Comparison of ENCODE assay signal across 1 cellular context in the genomic region with DNA sequence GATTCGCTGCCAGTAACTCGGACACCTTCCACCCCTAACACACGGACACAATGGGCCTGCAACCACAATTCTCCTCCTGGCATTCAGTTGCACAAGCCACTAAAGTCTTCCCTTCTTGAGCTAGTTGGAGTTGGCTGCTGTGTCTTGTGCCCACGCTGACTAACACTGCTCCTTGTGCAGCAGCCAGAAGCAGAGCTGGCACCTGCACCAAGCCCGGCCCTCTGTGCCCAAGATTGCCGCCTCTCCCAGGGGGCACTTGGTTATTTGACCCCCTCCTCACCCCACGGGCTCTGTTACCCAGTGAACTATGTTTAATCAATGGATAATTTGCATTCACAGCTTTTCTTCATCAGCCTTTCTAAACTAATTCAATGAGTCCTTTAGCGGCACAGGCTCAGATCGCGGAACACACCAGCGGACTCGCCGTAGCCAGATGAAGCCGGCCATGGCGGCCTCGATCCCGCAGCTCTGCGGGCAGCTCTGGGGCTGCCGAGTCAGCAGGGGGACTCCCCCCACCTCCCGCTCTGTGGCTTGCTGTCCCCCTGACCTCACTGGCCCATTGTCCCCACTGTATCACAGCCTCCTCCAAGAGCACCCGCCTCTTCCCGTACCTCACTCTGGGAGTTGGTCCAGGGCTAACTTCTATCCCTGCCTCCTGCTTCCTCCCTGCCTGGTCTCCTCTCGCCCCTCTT.
TF ChIP-seq lines count a peak whose summit lies in the region.

No MANE protein-coding gene starts in this region.

TF ChIP-seq in HepG2, 621 proteins besides CTCF, POLR2A, EP300 and RAD21 (continued from another document):
- TF ChIP-seq ZMYM3 (CRISPR knock-in tag; IDR thresholded peaks at IDR 0.05), result no peak
- no peak for TF ChIP-seq FOXA1 (IDR thresholded peaks at IDR 0.05)
- no peak for TF ChIP-seq FOXA1 (CRISPR knock-in tag; IDR thresholded peaks at IDR 0.05)
- TF ChIP-seq, protein P1, sequence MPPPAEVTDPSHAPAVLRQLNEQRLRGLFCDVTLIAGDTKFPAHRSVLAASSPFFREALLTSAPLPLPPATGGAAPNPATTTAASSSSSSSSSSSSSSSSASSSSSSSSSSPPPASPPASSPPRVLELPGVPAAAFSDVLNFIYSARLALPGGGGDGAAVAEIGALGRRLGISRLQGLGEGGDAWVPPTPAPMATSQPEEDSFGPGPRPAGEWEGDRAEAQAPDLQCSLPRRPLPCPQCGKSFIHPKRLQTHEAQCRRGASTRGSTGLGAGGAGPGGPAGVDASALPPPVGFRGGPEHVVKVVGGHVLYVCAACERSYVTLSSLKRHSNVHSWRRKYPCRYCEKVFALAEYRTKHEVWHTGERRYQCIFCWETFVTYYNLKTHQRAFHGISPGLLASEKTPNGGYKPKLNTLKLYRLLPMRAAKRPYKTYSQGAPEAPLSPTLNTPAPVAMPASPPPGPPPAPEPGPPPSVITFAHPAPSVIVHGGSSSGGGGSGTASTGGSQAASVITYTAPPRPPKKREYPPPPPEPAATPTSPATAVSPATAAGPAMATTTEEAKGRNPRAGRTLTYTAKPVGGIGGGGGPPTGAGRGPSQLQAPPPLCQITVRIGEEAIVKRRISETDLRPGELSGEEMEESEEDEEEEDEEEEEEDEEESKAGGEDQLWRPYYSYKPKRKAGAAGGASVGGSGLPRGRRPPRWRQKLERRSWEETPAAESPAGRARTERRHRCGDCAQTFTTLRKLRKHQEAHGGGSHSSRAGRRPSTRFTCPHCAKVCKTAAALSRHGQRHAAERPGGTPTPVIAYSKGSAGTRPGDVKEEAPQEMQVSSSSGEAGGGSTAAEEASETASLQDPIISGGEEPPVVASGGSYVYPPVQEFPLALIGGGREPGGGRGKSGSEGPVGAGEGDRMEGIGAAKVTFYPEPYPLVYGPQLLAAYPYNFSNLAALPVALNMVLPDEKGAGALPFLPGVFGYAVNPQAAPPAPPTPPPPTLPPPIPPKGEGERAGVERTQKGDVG (CRISPR knock-in tag; IDR thresholded peaks at IDR 0.05; ENCODE audit: borderline replicate concordance), result 0 out of 2 replicates have a peak, but pooled peaks have one; percentile 31
- no peak for TF ChIP-seq FOXO1 (CRISPR knock-in tag; IDR thresholded peaks at IDR 0.05)
- no peak for TF ChIP-seq NCOA1 (CRISPR knock-in tag; IDR thresholded peaks at IDR 0.05)
- TF ChIP-seq ZNF460 (CRISPR knock-in tag; IDR thresholded peaks at IDR 0.05; ENCODE audit: borderline replicate concordance), result no peak
- no peak for TF ChIP-seq ZFYVE20 (CRISPR knock-in tag; IDR thresholded peaks at IDR 0.05; ENCODE audit: borderline replicate concordance, low read depth)
- TF ChIP-seq, protein P2, sequence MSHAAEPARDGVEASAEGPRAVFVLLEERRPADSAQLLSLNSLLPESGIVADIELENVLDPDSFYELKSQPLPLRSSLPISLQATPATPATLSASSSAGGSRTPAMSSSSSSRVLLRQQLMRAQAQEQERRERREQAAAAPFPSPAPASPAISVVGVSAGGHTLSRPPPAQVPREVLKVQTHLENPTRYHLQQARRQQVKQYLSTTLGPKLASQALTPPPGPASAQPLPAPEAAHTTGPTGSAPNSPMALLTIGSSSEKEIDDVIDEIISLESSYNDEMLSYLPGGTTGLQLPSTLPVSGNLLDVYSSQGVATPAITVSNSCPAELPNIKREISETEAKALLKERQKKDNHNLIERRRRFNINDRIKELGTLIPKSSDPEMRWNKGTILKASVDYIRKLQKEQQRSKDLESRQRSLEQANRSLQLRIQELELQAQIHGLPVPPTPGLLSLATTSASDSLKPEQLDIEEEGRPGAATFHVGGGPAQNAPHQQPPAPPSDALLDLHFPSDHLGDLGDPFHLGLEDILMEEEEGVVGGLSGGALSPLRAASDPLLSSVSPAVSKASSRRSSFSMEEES (CRISPR knock-in tag; IDR thresholded peaks at IDR 0.05), result no peak
- TF ChIP-seq, protein P3, sequence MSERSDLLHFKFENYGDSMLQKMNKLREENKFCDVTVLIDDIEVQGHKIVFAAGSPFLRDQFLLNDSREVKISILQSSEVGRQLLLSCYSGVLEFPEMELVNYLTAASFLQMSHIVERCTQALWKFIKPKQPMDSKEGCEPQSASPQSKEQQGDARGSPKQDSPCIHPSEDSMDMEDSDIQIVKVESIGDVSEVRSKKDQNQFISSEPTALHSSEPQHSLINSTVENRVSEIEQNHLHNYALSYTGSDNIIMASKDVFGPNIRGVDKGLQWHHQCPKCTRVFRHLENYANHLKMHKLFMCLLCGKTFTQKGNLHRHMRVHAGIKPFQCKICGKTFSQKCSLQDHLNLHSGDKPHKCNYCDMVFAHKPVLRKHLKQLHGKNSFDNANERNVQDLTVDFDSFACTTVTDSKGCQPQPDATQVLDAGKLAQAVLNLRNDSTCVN (CRISPR knock-in tag; IDR thresholded peaks at IDR 0.05; ENCODE audit: borderline replicate concordance), result no peak
- no peak for TF ChIP-seq ELF3 (CRISPR knock-in tag; IDR thresholded peaks at IDR 0.05)
- TF ChIP-seq ZNF138 (CRISPR knock-in tag; IDR thresholded peaks at IDR 0.05; ENCODE audit: low read depth), result no peak
- TF ChIP-seq HIVEP1 (CRISPR knock-in tag; IDR thresholded peaks at IDR 0.05), result no peak
- no peak for TF ChIP-seq HMGA1 (CRISPR knock-in tag; conservative IDR thresholded peaks at IDR 0.05)
- no peak for TF ChIP-seq ZNF569 (CRISPR knock-in tag; IDR thresholded peaks at IDR 0.05; ENCODE audit: borderline replicate concordance)
- 0 out of 4 replicates have a peak, but pooled peaks of 1 of the 2 experiments have one; percentile 7 for TF ChIP-seq MAFK (conservative IDR thresholded peaks at IDR 0.05 in 1 of 2, IDR thresholded peaks at IDR 0.05 in 1 of 2; ENCODE audit: low read length in 2 of 2)
- no peak for TF ChIP-seq ZNF251 (CRISPR knock-in tag; IDR thresholded peaks at IDR 0.05)
- TF ChIP-seq, protein P4, sequence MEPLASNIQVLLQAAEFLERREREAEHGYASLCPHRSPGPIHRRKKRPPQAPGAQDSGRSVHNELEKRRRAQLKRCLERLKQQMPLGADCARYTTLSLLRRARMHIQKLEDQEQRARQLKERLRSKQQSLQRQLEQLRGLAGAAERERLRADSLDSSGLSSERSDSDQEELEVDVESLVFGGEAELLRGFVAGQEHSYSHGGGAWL (CRISPR knock-in tag; IDR thresholded peaks at IDR 0.05), result no peak
- TF ChIP-seq, protein P5, sequence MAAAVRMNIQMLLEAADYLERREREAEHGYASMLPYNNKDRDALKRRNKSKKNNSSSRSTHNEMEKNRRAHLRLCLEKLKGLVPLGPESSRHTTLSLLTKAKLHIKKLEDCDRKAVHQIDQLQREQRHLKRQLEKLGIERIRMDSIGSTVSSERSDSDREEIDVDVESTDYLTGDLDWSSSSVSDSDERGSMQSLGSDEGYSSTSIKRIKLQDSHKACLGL (CRISPR knock-in tag; IDR thresholded peaks at IDR 0.05), result no peak
- TF ChIP-seq ELF1 (CRISPR knock-in tag; IDR thresholded peaks at IDR 0.05), result no peak
- no peak for TF ChIP-seq ATF7-NPFF (CRISPR knock-in tag; IDR thresholded peaks at IDR 0.05; ENCODE audit: low read depth)
- no peak for TF ChIP-seq ZNF264 (CRISPR knock-in tag; IDR thresholded peaks at IDR 0.05)
- TF ChIP-seq, protein P6, sequence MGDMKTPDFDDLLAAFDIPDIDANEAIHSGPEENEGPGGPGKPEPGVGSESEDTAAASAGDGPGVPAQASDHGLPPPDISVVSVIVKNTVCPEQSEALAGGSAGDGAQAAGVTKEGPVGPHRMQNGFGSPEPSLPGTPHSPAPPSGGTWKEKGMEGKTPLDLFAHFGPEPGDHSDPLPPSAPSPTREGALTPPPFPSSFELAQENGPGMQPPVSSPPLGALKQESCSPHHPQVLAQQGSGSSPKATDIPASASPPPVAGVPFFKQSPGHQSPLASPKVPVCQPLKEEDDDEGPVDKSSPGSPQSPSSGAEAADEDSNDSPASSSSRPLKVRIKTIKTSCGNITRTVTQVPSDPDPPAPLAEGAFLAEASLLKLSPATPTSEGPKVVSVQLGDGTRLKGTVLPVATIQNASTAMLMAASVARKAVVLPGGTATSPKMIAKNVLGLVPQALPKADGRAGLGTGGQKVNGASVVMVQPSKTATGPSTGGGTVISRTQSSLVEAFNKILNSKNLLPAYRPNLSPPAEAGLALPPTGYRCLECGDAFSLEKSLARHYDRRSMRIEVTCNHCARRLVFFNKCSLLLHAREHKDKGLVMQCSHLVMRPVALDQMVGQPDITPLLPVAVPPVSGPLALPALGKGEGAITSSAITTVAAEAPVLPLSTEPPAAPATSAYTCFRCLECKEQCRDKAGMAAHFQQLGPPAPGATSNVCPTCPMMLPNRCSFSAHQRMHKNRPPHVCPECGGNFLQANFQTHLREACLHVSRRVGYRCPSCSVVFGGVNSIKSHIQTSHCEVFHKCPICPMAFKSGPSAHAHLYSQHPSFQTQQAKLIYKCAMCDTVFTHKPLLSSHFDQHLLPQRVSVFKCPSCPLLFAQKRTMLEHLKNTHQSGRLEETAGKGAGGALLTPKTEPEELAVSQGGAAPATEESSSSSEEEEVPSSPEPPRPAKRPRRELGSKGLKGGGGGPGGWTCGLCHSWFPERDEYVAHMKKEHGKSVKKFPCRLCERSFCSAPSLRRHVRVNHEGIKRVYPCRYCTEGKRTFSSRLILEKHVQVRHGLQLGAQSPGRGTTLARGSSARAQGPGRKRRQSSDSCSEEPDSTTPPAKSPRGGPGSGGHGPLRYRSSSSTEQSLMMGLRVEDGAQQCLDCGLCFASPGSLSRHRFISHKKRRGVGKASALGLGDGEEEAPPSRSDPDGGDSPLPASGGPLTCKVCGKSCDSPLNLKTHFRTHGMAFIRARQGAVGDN (CRISPR knock-in tag; IDR thresholded peaks at IDR 0.05), result 0 out of 2 replicates have a peak, but pooled peaks have one; percentile 10
- TF ChIP-seq ZMYM2 (CRISPR knock-in tag; IDR thresholded peaks at IDR 0.05), result no peak
- TF ChIP-seq ZBTB38 (CRISPR knock-in tag; IDR thresholded peaks at IDR 0.05), result 0 out of 2 replicates have a peak, but pooled peaks have one; percentile 29
- TF ChIP-seq PITX1 (CRISPR knock-in tag; IDR thresholded peaks at IDR 0.05), result no peak
- TF ChIP-seq ZNF329 (CRISPR knock-in tag; IDR thresholded peaks at IDR 0.05; ENCODE audit: low read depth), result no peak
